In the genomic region with DNA sequence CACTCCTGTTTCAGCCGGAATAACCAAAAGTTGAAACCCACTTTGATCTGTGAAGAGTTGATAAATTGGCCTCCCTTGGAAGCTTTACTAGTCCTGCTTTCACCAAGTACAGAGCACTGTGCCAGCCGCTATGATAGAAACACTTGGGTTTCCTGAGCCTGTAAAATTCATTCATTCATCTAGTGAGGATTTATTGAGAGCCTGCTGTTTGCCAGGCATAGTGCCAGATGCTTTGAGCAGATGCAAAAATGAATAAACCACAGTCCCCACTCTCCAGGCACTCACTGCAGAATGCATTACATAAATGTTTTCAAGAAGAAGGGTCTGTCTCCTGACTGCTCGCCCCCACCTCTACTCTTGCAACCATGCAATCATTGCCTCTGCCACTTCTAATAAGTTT, we compare ENCODE assay signal across 18 cellular contexts. TPM values are rescaled to one million over a fixed set of nuclear protein-coding genes. Genes with fewer than 3 reads are reported as not detected.
DNase-seq lines count a peak whose midpoint lies in the region; ATAC-seq and TF ChIP-seq lines count a peak whose summit lies in the region.
"Had no signal": no experiment of that assay in that cellular context is flagged by ENCODE, and none has a peak within 500 bp of the region (broad histone marks: within the 10 kb centered on the region; RNA-seq: fewer than 3 reads in every experiment).

No MANE protein-coding gene starts in this region.

- TF ChIP-seq POLR2A in gastrocnemius medialis (IDR thresholded peaks at IDR 0.05) (no peak), ovary (IDR thresholded peaks at IDR 0.05) (no peak)

- no peaks in the 10 kb centered on the region for H3K9me3 ChIP-seq in gastrocnemius medialis
- H3K9me3 ChIP-seq in ovary = no peaks in the 10 kb centered on the region
- H3K9me3 ChIP-seq: Caco-2, left lung had no signal

- TF ChIP-seq CTCF in choroid plexus epithelial cell (conservative IDR thresholded peaks at IDR 0.05; ENCODE audit: low read depth, low read length) (no peak), gastrocnemius medialis (IDR thresholded peaks at IDR 0.05 in 4 of 5, conservative IDR thresholded peaks at IDR 0.05 in 1 of 5) (no peak), ovary (IDR thresholded peaks at IDR 0.05) (no peak)

- H3K4me1 ChIP-seq in gastrocnemius medialis = peaks cover 63% of the 10 kb centered on the region in 2 donors
- H3K4me1 ChIP-seq in ovary (ENCODE audit: insufficient read depth) = peaks cover 10% of the 10 kb centered on the region
- H3K4me1 ChIP-seq: Caco-2 had no signal

- H3K36me3 ChIP-seq in gastrocnemius medialis = peaks cover 0 to 29% of the 10 kb centered on the region in 2 donors
- no peaks in the 10 kb centered on the region for H3K36me3 ChIP-seq in ovary

- no peak for TF ChIP-seq EP300 in ovary (IDR thresholded peaks at IDR 0.05)

- WGBS in ovary, 3 donors = 56 to 69% (median 64%) methylated on average over 3 of the region's 3 CpGs

- H3K4me3 ChIP-seq in choroid plexus epithelial cell (ENCODE audit: low read depth, low read length) (no peak overlapping the region), gastrocnemius medialis (peak overlapping the region in 1 of 4 donors; percentile 8), ovary (no peak overlapping the region)
- H3K4me3 ChIP-seq: left lung, PC-9 had no signal

- ATAC-seq in gastrocnemius medialis (no peak), HG03342 (IDR thresholded peaks at IDR 0.05; ENCODE audit: unreplicated experiment) (no peak)
- ATAC-seq: naive thymus-derived CD4-positive, alpha-beta T cell had no signal

- no peaks in the 10 kb centered on the region for H3K27me3 ChIP-seq in gastrocnemius medialis
- no peaks in the 10 kb centered on the region for H3K27me3 ChIP-seq in ovary
- H3K27me3 ChIP-seq: left lung had no signal

- in situ Hi-C loops in gastrocnemius medialis (cut with MboI; ENCODE audit: low sequenced_read_pairs in 4 of 4) = no loop called here

- H3K27ac ChIP-seq in gastrocnemius medialis (peak overlapping the region; percentile 92 to 97 (median 94)), ovary (no peak overlapping the region)
- H3K27ac ChIP-seq: PC-9 had no signal

- intact Hi-C loops in gastrocnemius medialis (cut with DNase I; ENCODE audit: low total_unique reads) (loop anchor here (2.0 to 10.0 kb wide), 2 partner anchors 38 to 512 kb away; no protein-coding TSS in a partner anchor), ovary (cut with DNase I) (no loop called here)

- peak; percentile 57 for DNase-seq in DMS79 (lab: John Stamatoyannopoulos, UW)
- peak; percentile 22 for DNase-seq in NCI-H1694 (lab: John Stamatoyannopoulos, UW)
- peak; percentile 69 for DNase-seq in choroid plexus epithelial cell (ENCODE audit: low read depth)
- DNase-seq in gastrocnemius medialis = no peak
- DNase-seq in ovary = no peak
- no peak for DNase-seq in SIG-M5 treated with dmso at 0.1 percent for 504 hours (lab: John Stamatoyannopoulos, UW; ENCODE audit: unreplicated experiment)
- no peak for DNase-seq in NCI-H2029 treated with DMSO at 0.1 percent for 48 hours (lab: John Stamatoyannopoulos, UW)
- DNase-seq: activated CD4-positive, alpha-beta T cell treated with anti-CD3 and anti-CD28 coated beads, Interleukin-2, amount 50 U/mL, for 4 hours; activated T-cell treated with anti-CD3 and anti-CD28 coated beads, Interleukin-2, amount 50 U/mL, for 24 hours; Caco-2; central memory CD4-positive, alpha-beta T cell; foreskin melanocyte; H9; left lung; naive thymus-derived CD4-positive, alpha-beta T cell; NCI-H774; PC-9 had no signal

RNA-seq across cellular contexts. Expression of a gene that starts 25.3 kb away (rescaled TPM):
- total RNA-seq in gastrocnemius medialis (under 1 TPM in 1 of 4 donors, not detected in 3; 0.22 TPM), ovary (1 to 10 TPM in 6 of 7 donors, under 1 TPM in 1; 0.48 to 4.6 (median 1.5) TPM)
- polyA plus RNA-seq in ovary = 1 to 10 TPM in 1 of 2 donors, under 1 TPM in 1; 0.39 to 3.8 TPM

RNA-seq across cellular contexts. Expression of a gene that starts 25.7 kb away (rescaled TPM):
- total RNA-seq in gastrocnemius medialis (10 to 100 TPM in 1 of 4 donors, 1 to 10 TPM in 3; 6.3 to 12.3 (median 7.7) TPM), ovary (10 to 100 TPM in 5 of 7 donors, 1 to 10 TPM in 2; 8.6 to 17.7 (median 12.8) TPM)
- polyA plus RNA-seq in ovary = 10 to 100 TPM in 1 of 2 donors, 1 to 10 TPM in 1; 7.4 to 12.8 TPM

Comparison
In these comparisons a context has a peak if more than half of its experiments do, and no peak if none do; other contexts are left out.
1. DNase-seq: peak in DMS79 (single experiment), NCI-H1694 (single experiment) and choroid plexus epithelial cell (single experiment); none in gastrocnemius medialis (0 of 2), ovary (0 of 5), SIG-M5 treated with dmso at 0.1 percent for 504 hours (single experiment) and NCI-H2029 treated with DMSO at 0.1 percent for 48 hours (single experiment).
2. H3K27ac ChIP-seq: peak in gastrocnemius medialis (4 of 4); none in ovary (0 of 2).